ENCODE assay signal across 1 cellular context in genomic region chr1:116176306-116176789, GRCh38.
TF ChIP-seq lines count a peak whose summit lies in the region.

No MANE protein-coding gene starts in this region.

TF ChIP-seq in HepG2, 621 proteins besides CTCF, POLR2A, EP300 and RAD21 (continued from another document and continues in another):
- TF ChIP-seq, protein P1, sequence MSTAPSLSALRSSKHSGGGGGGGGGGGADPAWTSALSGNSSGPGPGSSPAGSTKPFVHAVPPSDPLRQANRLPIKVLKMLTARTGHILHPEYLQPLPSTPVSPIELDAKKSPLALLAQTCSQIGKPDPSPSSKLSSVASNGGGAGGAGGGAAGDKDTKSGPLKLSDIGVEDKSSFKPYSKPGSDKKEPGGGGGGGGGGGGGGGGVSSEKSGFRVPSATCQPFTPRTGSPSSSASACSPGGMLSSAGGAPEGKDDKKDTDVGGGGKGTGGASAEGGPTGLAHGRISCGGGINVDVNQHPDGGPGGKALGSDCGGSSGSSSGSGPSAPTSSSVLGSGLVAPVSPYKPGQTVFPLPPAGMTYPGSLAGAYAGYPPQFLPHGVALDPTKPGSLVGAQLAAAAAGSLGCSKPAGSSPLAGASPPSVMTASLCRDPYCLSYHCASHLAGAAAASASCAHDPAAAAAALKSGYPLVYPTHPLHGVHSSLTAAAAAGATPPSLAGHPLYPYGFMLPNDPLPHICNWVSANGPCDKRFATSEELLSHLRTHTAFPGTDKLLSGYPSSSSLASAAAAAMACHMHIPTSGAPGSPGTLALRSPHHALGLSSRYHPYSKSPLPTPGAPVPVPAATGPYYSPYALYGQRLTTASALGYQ (CRISPR knock-in tag; IDR thresholded peaks at IDR 0.05), result 0 out of 2 replicates have a peak, but pooled peaks have one; percentile 47
- TF ChIP-seq NCOA1 (CRISPR knock-in tag; IDR thresholded peaks at IDR 0.05) (peak; percentile 57; the same call in 1 of the 2 replicates), SOX13 (IDR thresholded peaks at IDR 0.05) (no peak; the same call in 1 of the 2 replicates), SOX13 (CRISPR knock-in tag; conservative IDR thresholded peaks at IDR 0.05 in 1 of 2, IDR thresholded peaks at IDR 0.05 in 1 of 2) (peak in 1 of 2 experiments; percentile 91; a peak in 2 of 4 replicates), CBFB (CRISPR knock-in tag; IDR thresholded peaks at IDR 0.05) (0 out of 2 replicates have a peak, but pooled peaks have one; percentile 19), TMF1 (CRISPR knock-in tag; IDR thresholded peaks at IDR 0.05; ENCODE audit: low read depth) (no peak), SMARCE1 (IDR thresholded peaks at IDR 0.05; ENCODE audit: borderline replicate concordance) (no peak), TBX2 (CRISPR knock-in tag; IDR thresholded peaks at IDR 0.05; ENCODE audit: borderline replicate concordance) (peak; percentile 78), MIXL1 (CRISPR knock-in tag; IDR thresholded peaks at IDR 0.05) (0 out of 2 replicates have a peak, but pooled peaks have one; percentile 33), MYC (CRISPR knock-in tag; IDR thresholded peaks at IDR 0.05; ENCODE audit: borderline replicate concordance) (peak; percentile 31; the same call in 1 of the 2 replicates), GPBP1L1 (CRISPR knock-in tag; IDR thresholded peaks at IDR 0.05) (no peak), ZNF513 (CRISPR knock-in tag; conservative IDR thresholded peaks at IDR 0.05) (no peak), GATAD1 (CRISPR knock-in tag; IDR thresholded peaks at IDR 0.05) (no peak), ZBTB7B (CRISPR knock-in tag; IDR thresholded peaks at IDR 0.05) (peak; percentile 25; the same call in 1 of the 2 replicates), NR2F2 (IDR thresholded peaks at IDR 0.05; ENCODE audit: borderline replicate concordance, low read depth) (peak; percentile 49; the same call in 1 of the 2 replicates), CSRNP1 (CRISPR knock-in tag; IDR thresholded peaks at IDR 0.05) (no peak), PHF21A (CRISPR knock-in tag; IDR thresholded peaks at IDR 0.05) (peak; percentile 43; the same call in 1 of the 2 replicates), MXI1 (IDR thresholded peaks at IDR 0.05; ENCODE audit: borderline replicate concordance, low read depth, low read length) (no peak), ZNF292 (CRISPR knock-in tag; IDR thresholded peaks at IDR 0.05; ENCODE audit: borderline replicate concordance, low read depth) (peak; percentile 86), ZNF788 (CRISPR knock-in tag; IDR thresholded peaks at IDR 0.05; ENCODE audit: borderline replicate concordance) (peak; percentile 30; the same call in 1 of the 2 replicates), ZBTB34 (CRISPR knock-in tag; IDR thresholded peaks at IDR 0.05) (0 out of 2 replicates have a peak, but pooled peaks have one; percentile 30), SP2 (CRISPR knock-in tag; IDR thresholded peaks at IDR 0.05) (no peak), LCORL (IDR thresholded peaks at IDR 0.05) (no peak), LCORL (CRISPR knock-in tag; IDR thresholded peaks at IDR 0.05) (peak; percentile 27; the same call in 1 of the 2 replicates), NR2F1 (CRISPR knock-in tag; IDR thresholded peaks at IDR 0.05) (peak in 1 of 2 experiments; percentile 17; a peak in 1 of 4 replicates), FOXO1 (CRISPR knock-in tag; IDR thresholded peaks at IDR 0.05) (peak; percentile 55; the same call in 1 of the 2 replicates), ZNF674 (CRISPR knock-in tag; IDR thresholded peaks at IDR 0.05; ENCODE audit: low read depth) (no peak), ZSCAN25 (CRISPR knock-in tag; IDR thresholded peaks at IDR 0.05) (0 out of 2 replicates have a peak, but pooled peaks have one; percentile 27), FOXP1 (IDR thresholded peaks at IDR 0.05) (no peak), FOXP1 (CRISPR knock-in tag; IDR thresholded peaks at IDR 0.05) (peak; percentile 41; the same call in 1 of the 2 replicates), HNRNPH1 (optimal IDR thresholded peaks at IDR 0.05; ENCODE audit: low read depth, low read length) (no peak), SSRP1 (CRISPR knock-in tag; IDR thresholded peaks at IDR 0.05) (0 out of 2 replicates have a peak, but pooled peaks have one; percentile 50)
- TF ChIP-seq, protein P2, sequence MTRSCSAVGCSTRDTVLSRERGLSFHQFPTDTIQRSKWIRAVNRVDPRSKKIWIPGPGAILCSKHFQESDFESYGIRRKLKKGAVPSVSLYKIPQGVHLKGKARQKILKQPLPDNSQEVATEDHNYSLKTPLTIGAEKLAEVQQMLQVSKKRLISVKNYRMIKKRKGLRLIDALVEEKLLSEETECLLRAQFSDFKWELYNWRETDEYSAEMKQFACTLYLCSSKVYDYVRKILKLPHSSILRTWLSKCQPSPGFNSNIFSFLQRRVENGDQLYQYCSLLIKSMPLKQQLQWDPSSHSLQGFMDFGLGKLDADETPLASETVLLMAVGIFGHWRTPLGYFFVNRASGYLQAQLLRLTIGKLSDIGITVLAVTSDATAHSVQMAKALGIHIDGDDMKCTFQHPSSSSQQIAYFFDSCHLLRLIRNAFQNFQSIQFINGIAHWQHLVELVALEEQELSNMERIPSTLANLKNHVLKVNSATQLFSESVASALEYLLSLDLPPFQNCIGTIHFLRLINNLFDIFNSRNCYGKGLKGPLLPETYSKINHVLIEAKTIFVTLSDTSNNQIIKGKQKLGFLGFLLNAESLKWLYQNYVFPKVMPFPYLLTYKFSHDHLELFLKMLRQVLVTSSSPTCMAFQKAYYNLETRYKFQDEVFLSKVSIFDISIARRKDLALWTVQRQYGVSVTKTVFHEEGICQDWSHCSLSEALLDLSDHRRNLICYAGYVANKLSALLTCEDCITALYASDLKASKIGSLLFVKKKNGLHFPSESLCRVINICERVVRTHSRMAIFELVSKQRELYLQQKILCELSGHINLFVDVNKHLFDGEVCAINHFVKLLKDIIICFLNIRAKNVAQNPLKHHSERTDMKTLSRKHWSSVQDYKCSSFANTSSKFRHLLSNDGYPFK (CRISPR knock-in tag; IDR thresholded peaks at IDR 0.05; ENCODE audit: borderline replicate concordance), result no peak
- TF ChIP-seq, protein P3, sequence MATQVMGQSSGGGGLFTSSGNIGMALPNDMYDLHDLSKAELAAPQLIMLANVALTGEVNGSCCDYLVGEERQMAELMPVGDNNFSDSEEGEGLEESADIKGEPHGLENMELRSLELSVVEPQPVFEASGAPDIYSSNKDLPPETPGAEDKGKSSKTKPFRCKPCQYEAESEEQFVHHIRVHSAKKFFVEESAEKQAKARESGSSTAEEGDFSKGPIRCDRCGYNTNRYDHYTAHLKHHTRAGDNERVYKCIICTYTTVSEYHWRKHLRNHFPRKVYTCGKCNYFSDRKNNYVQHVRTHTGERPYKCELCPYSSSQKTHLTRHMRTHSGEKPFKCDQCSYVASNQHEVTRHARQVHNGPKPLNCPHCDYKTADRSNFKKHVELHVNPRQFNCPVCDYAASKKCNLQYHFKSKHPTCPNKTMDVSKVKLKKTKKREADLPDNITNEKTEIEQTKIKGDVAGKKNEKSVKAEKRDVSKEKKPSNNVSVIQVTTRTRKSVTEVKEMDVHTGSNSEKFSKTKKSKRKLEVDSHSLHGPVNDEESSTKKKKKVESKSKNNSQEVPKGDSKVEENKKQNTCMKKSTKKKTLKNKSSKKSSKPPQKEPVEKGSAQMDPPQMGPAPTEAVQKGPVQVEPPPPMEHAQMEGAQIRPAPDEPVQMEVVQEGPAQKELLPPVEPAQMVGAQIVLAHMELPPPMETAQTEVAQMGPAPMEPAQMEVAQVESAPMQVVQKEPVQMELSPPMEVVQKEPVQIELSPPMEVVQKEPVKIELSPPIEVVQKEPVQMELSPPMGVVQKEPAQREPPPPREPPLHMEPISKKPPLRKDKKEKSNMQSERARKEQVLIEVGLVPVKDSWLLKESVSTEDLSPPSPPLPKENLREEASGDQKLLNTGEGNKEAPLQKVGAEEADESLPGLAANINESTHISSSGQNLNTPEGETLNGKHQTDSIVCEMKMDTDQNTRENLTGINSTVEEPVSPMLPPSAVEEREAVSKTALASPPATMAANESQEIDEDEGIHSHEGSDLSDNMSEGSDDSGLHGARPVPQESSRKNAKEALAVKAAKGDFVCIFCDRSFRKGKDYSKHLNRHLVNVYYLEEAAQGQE (IDR thresholded peaks at IDR 0.05; ENCODE audit: borderline replicate concordance in 1 of 2, low read depth in 1 of 2, low read length in 2 of 2), result 0 out of 4 replicates have a peak, but pooled peaks of 1 of the 2 experiments have one; percentile 28
- TF ChIP-seq, protein P4, sequence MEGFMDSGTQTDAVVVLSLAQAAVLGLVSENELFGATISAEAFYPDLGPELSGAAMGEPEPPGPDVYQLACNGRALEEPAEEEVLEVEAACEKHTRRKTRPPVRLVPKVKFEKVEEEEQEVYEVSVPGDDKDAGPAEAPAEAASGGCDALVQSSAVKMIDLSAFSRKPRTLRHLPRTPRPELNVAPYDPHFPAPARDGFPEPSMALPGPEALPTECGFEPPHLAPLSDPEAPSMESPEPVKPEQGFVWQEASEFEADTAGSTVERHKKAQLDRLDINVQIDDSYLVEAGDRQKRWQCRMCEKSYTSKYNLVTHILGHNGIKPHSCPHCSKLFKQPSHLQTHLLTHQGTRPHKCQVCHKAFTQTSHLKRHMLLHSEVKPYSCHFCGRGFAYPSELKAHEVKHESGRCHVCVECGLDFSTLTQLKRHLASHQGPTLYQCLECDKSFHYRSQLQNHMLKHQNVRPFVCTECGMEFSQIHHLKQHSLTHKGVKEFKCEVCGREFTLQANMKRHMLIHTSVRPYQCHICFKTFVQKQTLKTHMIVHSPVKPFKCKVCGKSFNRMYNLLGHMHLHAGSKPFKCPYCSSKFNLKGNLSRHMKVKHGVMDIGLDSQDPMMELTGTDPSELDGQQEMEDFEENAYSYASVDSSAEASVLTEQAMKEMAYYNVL (CRISPR knock-in tag; IDR thresholded peaks at IDR 0.05; ENCODE audit: borderline replicate concordance), result peak; percentile 83; the same call in 1 of the 2 replicates
- TF ChIP-seq, protein P5, sequence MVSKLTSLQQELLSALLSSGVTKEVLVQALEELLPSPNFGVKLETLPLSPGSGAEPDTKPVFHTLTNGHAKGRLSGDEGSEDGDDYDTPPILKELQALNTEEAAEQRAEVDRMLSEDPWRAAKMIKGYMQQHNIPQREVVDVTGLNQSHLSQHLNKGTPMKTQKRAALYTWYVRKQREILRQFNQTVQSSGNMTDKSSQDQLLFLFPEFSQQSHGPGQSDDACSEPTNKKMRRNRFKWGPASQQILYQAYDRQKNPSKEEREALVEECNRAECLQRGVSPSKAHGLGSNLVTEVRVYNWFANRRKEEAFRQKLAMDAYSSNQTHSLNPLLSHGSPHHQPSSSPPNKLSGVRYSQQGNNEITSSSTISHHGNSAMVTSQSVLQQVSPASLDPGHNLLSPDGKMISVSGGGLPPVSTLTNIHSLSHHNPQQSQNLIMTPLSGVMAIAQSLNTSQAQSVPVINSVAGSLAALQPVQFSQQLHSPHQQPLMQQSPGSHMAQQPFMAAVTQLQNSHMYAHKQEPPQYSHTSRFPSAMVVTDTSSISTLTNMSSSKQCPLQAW (CRISPR knock-in tag; IDR thresholded peaks at IDR 0.05), result peak; percentile 67; the same call in 1 of the 2 replicates
